Comparison of ENCODE assay signal across 8 cellular contexts in genomic region chr1:206404309-206405027, GRCh38.
DNase-seq lines count a peak whose midpoint lies in the region; ATAC-seq, FAIRE-seq and TF ChIP-seq lines count a peak whose summit lies in the region.
"Not testable (repeated sequence)": the region's sequence is repeated elsewhere in the genome, so short reads cannot be mapped to it uniquely, and the experiment has no call there.

No MANE protein-coding gene starts in this region.

- not testable (repeated sequence) for H3K4me3 ChIP-seq in IMR-90 (ENCODE audit: insufficient read depth, low read depth, low read length); right cardiac atrium (ENCODE audit: low read length); HepG2 (replicated peaks in 1 of 3; ENCODE audit: insufficient read depth in 1 of 3, low read depth in 2 of 3, low read length in 3 of 3); pancreas; thoracic aorta

- H3K9ac ChIP-seq in IMR-90 (ENCODE audit: low read depth, low read length); HepG2 (ENCODE audit: insufficient read depth, low read depth, low read length): not testable (repeated sequence)

- CTCF ChIA-PET in IMR-90 (lab: Yijun Ruan, JAX); HepG2 (lab: Yijun Ruan, JAX; ENCODE audit: low intra/inter-chr PET ratio, low total read pairs): not testable (repeated sequence)

- ATAC-seq in IMR-90 (ENCODE audit: low read depth): peak; percentile 31
- peak; percentile 23 for ATAC-seq in Right ventricle myocardium superior (ENCODE audit: poor library complexity)
- ATAC-seq in left cardiac atrium: peak; percentile 43 to 66
- peak; percentile 26 to 67 for ATAC-seq in right cardiac atrium
- ATAC-seq in HepG2: peak; percentile 62
- peak in 3 of 4 donors; percentile 20 to 46 (median 37) for ATAC-seq in pancreas
- peak; percentile 5 for ATAC-seq in thoracic aorta (ENCODE audit: insufficient number of reproducible peaks, low FRiP score, low read depth)

- not testable (repeated sequence) for H3K4me2 ChIP-seq in IMR-90 (ENCODE audit: low read depth, low read length); HepG2 (ENCODE audit: low read depth, low read length)

- not testable (repeated sequence) for H3K23ac ChIP-seq in IMR-90 (ENCODE audit: low read depth, low read length)

- not testable (repeated sequence) for DNase-seq in IMR-90; Right ventricle myocardium superior; left cardiac atrium; right cardiac atrium; HepG2 (ENCODE audit: low spot score); pancreas; thoracic aorta (ENCODE audit: low spot score); urothelium cell line (ENCODE audit: low spot score)

- not testable (repeated sequence) for H4K91ac ChIP-seq in IMR-90 (ENCODE audit: insufficient read depth, low read depth, low read length)

- TF ChIP-seq EP300 in HepG2 (IDR thresholded peaks at IDR 0.05; ENCODE audit: low read depth in 2 of 2, low read length in 2 of 2); HepG2 (CRISPR knock-in tag; IDR thresholded peaks at IDR 0.05; ENCODE audit: borderline replicate concordance): not testable (repeated sequence)

- not testable (repeated sequence) for TF ChIP-seq RAD21 in IMR-90 (IDR thresholded peaks at IDR 0.05; ENCODE audit: low read length); HepG2 (CRISPR knock-in tag; IDR thresholded peaks at IDR 0.05)

- H3K27me3 ChIP-seq in IMR-90 (ENCODE audit: control insufficient read depth, insufficient read depth, low read length); right cardiac atrium (ENCODE audit: control insufficient read depth, insufficient read depth); HepG2 (ENCODE audit: control insufficient read depth in 1 of 2, insufficient read depth in 2 of 2, low read length in 2 of 2); pancreas; thoracic aorta (replicated peaks; ENCODE audit: insufficient read depth): not testable (repeated sequence)

- not testable (repeated sequence) for TF ChIP-seq POLR2A in IMR-90 (IDR thresholded peaks at IDR 0.05; ENCODE audit: low read depth, low read length); HepG2 (IDR thresholded peaks at IDR 0.05; ENCODE audit: insufficient read depth in 1 of 2, low read depth in 2 of 2, low read length in 2 of 2)

- not testable (repeated sequence) for H2AFZ ChIP-seq in IMR-90 (replicated peaks; ENCODE audit: low read length, poor library complexity); HepG2 (ENCODE audit: low read length)

- not testable (repeated sequence) for H3K36me3 ChIP-seq in IMR-90 (ENCODE audit: control insufficient read depth, insufficient read depth, low read length); HepG2 (replicated peaks in 1 of 2; ENCODE audit: control insufficient read depth in 1 of 2, insufficient read depth in 2 of 2, low read length in 2 of 2); pancreas; thoracic aorta

- H2BK5ac ChIP-seq in IMR-90 (ENCODE audit: low read depth, low read length, poor library complexity, severe bottlenecking): not testable (repeated sequence)

- H4K8ac ChIP-seq in IMR-90 (ENCODE audit: low read depth in 2 of 2, low read length in 2 of 2): not testable (repeated sequence)

- H3K9me3 ChIP-seq in IMR-90 (ENCODE audit: control insufficient read depth, insufficient read depth, low read length); right cardiac atrium (ENCODE audit: control insufficient read depth, low read length); HepG2 (ENCODE audit: low read length); pancreas; thoracic aorta: not testable (repeated sequence)

- H3K9me1 ChIP-seq in IMR-90 (ENCODE audit: insufficient read depth, low read length): not testable (repeated sequence)

- H4K20me1 ChIP-seq in IMR-90 (ENCODE audit: insufficient read depth, low read length); HepG2 (ENCODE audit: insufficient read depth, low read length): not testable (repeated sequence)

- intact Hi-C loops in IMR-90 (cut with micrococcal nuclease); Right ventricle myocardium superior (cut with DNase I); left cardiac atrium (cut with DNase I); right cardiac atrium (cut with DNase I); HepG2 (cut with micrococcal nuclease; ENCODE audit: unreplicated experiment); pancreas (cut with DNase I): not testable (repeated sequence)

- H3K4me1 ChIP-seq in IMR-90 (ENCODE audit: control insufficient read depth, insufficient read depth, low read length); right cardiac atrium (ENCODE audit: control insufficient read depth, insufficient read depth, low read length); HepG2 (ENCODE audit: insufficient read depth, low read length); pancreas; thoracic aorta (ENCODE audit: control insufficient read depth in 1 of 2, low read depth in 2 of 2): not testable (repeated sequence)

- H3K79me1 ChIP-seq in IMR-90 (ENCODE audit: low read depth in 1 of 2, low read length in 2 of 2): not testable (repeated sequence)

- in situ Hi-C loops in IMR-90 (cut with MboI; ENCODE audit: low sequenced_read_pairs); HepG2 (cut with HindIII; ENCODE audit: extremely low pct_ligation_motif_present, low pct_unique_long_range_greater_than_20kb): not testable (repeated sequence)

- not testable (repeated sequence) for H2AK5ac ChIP-seq in IMR-90 (ENCODE audit: low read depth, low read length)

- H3K27ac ChIP-seq in IMR-90 (ENCODE audit: insufficient read depth, low read length) (peak overlapping the region; percentile 76; the same call in 1 of the 2 replicates), right cardiac atrium (ENCODE audit: low read length) (peak overlapping the region; percentile 45), thoracic aorta (peak overlapping the region in 1 of 2 donors; percentile 38)
- not testable (repeated sequence) for H3K27ac ChIP-seq in HepG2 (ENCODE audit: extremely low read length, insufficient read depth, low read length); pancreas

- not testable (repeated sequence) for BruUV-seq in IMR-90 (replicated peaks; lab: Mats Ljungman, UMichigan); HepG2 (replicated peaks; lab: Mats Ljungman, UMichigan)

- not testable (repeated sequence) for H4K5ac ChIP-seq in IMR-90 (ENCODE audit: low read depth, low read length)

- dilution Hi-C loops in IMR-90 (cut with HindIII; ENCODE audit: low sequenced_read_pairs, unreplicated experiment): not testable (repeated sequence)

- not testable (repeated sequence) for H3K14ac ChIP-seq in IMR-90 (replicated peaks; ENCODE audit: low read depth, low read length)

- no CpG with 5 or more reads among the region's 8 CpGs for WGBS in IMR-90 (ENCODE audit: extremely low coverage in 2 of 2, insufficient read length in 1 of 2), 2 experiments
- WGBS in right cardiac atrium: 22% methylated on average over 6 of the region's 8 CpGs
- WGBS in HepG2 (ENCODE audit: low lambda C conversion rate): 81% methylated on average over 3 of the region's 8 CpGs
- WGBS in pancreas, 2 donors: 81 to 87% methylated on average over 3 to 6 of the region's 8 CpGs

- H3K56ac ChIP-seq in IMR-90 (ENCODE audit: extremely low read depth, insufficient read depth, low read length): not testable (repeated sequence)

- POLR2A ChIA-PET in IMR-90 (lab: Charles Lee; ENCODE audit: unreplicated experiment); HepG2 (lab: Yijun Ruan, JAX): not testable (repeated sequence)

- H2AK9ac ChIP-seq in IMR-90 (replicated peaks; ENCODE audit: low read depth, low read length, poor library complexity): not testable (repeated sequence)

- H2BK20ac ChIP-seq in IMR-90 (ENCODE audit: low read depth, low read length): not testable (repeated sequence)

- not testable (repeated sequence) for H2BK15ac ChIP-seq in IMR-90 (ENCODE audit: low read depth, low read length)

- FAIRE-seq in HepG2 (lab: Jason Lieb, UNC); pancreas (lab: Jason Lieb, UNC): not testable (repeated sequence)
- FAIRE-seq in urothelium cell line (lab: Jason Lieb, UNC): peak; percentile 56

- H2BK120ac ChIP-seq in IMR-90 (ENCODE audit: low read depth, low read length): not testable (repeated sequence)

- not testable (repeated sequence) for TF ChIP-seq CTCF in IMR-90 (conservative IDR thresholded peaks at IDR 0.05; ENCODE audit: low read depth, low read length); HepG2 (CRISPR knock-in tag; IDR thresholded peaks at IDR 0.05); pancreas (IDR thresholded peaks at IDR 0.05); thoracic aorta (IDR thresholded peaks at IDR 0.05)

- H3K79me2 ChIP-seq in HepG2 (ENCODE audit: insufficient read depth, low read length): not testable (repeated sequence)

- H3K4ac ChIP-seq in IMR-90 (ENCODE audit: low read depth, low read length): not testable (repeated sequence)

- H3K18ac ChIP-seq in IMR-90 (ENCODE audit: low read depth, low read length): not testable (repeated sequence)

Comparison
In these comparisons a context has a peak if more than half of its experiments do, and no peak if none do; other contexts are left out.
1. ATAC-seq: peak in every context shown above with its lines; median percentile 62 in HepG2; 54 in left cardiac atrium; 46 in right cardiac atrium; 37 in pancreas; 31 in IMR-90; 23 in Right ventricle myocardium superior; 5 in thoracic aorta.